In the genomic region with DNA sequence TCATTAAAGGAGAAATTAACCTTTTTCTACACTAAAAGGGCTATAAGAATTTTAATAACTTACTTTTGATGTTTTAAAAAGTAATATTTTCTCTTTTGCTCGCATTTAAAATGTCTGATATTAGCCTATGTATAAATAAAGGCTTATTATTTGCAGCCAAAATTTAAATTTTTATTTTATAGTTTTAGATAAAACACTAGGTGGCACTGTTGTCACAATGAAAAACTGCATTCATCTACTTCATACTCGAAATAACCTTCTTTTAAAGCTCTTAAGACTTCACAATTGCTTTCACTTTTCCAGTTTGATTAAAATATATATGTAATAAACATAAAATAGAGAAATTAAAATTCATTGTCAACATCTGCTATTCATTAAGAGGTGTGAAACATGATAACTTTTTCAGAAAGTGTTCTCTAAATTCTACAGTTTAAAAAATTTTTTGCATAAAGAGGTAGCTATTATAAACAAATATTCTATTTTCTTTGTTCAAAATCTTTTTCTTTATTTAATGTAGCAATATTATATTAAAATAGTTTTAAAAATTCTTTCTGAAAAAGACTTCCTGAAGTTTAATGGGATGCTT, we compare ENCODE assay signal across 9 cellular contexts.
A peak's percentile ranks its signal among the peaks of the same experiment; 100 is the strongest.
DNase-seq lines count a peak whose midpoint lies in the region; ATAC-seq and TF ChIP-seq lines count a peak whose summit lies in the region.
"Had no signal": no experiment of that assay in that cellular context is flagged by ENCODE, and none has a peak within 500 bp of the region (broad histone marks: within the 10 kb centered on the region; RNA-seq: fewer than 3 reads in every experiment).

No MANE protein-coding gene starts in this region.

- H3K14ac ChIP-seq in neuronal stem cell (ENCODE audit: low read length): no peak overlapping the region

- no peak overlapping the region for H2BK120ac ChIP-seq in neuronal stem cell (ENCODE audit: low read depth, low read length)

- H3K4me2 ChIP-seq in neuronal stem cell (ENCODE audit: insufficient read depth, low read length, poor library complexity, severe bottlenecking): no peak overlapping the region

- H3K4me3 ChIP-seq in RWPE2 (ENCODE audit: severe bottlenecking) (no peak overlapping the region), gastroesophageal sphincter (no peak overlapping the region), neuronal stem cell (ENCODE audit: low read length in 2 of 2) (no peak overlapping the region)

- H3K18ac ChIP-seq in neuronal stem cell (ENCODE audit: low read length): no peak overlapping the region

- DNase-seq in ACHN (peak; percentile 11), RWPE2 (ENCODE audit: low spot score) (no peak), neuronal stem cell (ENCODE audit: low spot score) (no peak)
- no peak for DNase-seq in stimulated activated naive CD8-positive, alpha-beta T cell treated with anti-CD3 and anti-CD28 coated beads, Interleukin-15, Interleukin-2, amounts not matched to agents 100 U/mL and 50 U/mL, for 24 hours
- no peak for DNase-seq in activated effector memory CD4-positive, alpha-beta T cell treated with anti-CD3 and anti-CD28 coated beads, Interleukin-2, amount 50 U/mL, for 16 hours
- DNase-seq: naive B cell had no signal

- H3K23ac ChIP-seq in neuronal stem cell (ENCODE audit: low read depth, low read length, poor library complexity): no peak overlapping the region

- no peak overlapping the region for H4K8ac ChIP-seq in neuronal stem cell (ENCODE audit: low read depth, low read length)

- peak; percentile 58 for ATAC-seq in GM18868 (IDR thresholded peaks at IDR 0.05; ENCODE audit: unreplicated experiment)
- no peak for ATAC-seq in RWPE2 (ENCODE audit: low read depth)
- no peak for ATAC-seq in gastroesophageal sphincter
- no peak for ATAC-seq in stimulated activated naive CD8-positive, alpha-beta T cell treated with anti-CD3 and anti-CD28 coated beads, Interleukin-15, Interleukin-2, amounts not matched to agents 100 U/mL and 50 U/mL, for 24 hours
- ATAC-seq in GM19351 (IDR thresholded peaks at IDR 0.05; ENCODE audit: unreplicated experiment): no peak

- no peak overlapping the region for H3K9ac ChIP-seq in neuronal stem cell (ENCODE audit: low read depth, low read length, poor library complexity)

- H2BK15ac ChIP-seq in neuronal stem cell (ENCODE audit: low read length): no peak overlapping the region

- H2BK12ac ChIP-seq in neuronal stem cell (ENCODE audit: low read length): no peak overlapping the region

- no peak for TF ChIP-seq POLR2A in gastroesophageal sphincter (IDR thresholded peaks at IDR 0.05)

- H3K9me3 ChIP-seq in RWPE2 (ENCODE audit: severe bottlenecking) (no peaks in the 10 kb centered on the region), gastroesophageal sphincter (no peaks in the 10 kb centered on the region), neuronal stem cell (replicated peaks in 1 of 2; ENCODE audit: control insufficient read depth in 2 of 2, insufficient read depth in 1 of 2, low read depth in 1 of 2, low read length in 2 of 2) (no peaks in the 10 kb centered on the region)

- in situ Hi-C loops in ACHN (cut with HindIII; ENCODE audit: low pct_ligation_motif_present, low pct_unique_long_range_greater_than_20kb, low sequenced_read_pairs): no loop called here

- H3K4ac ChIP-seq in neuronal stem cell (ENCODE audit: low read length): no peak overlapping the region

- no peak overlapping the region for H4K91ac ChIP-seq in neuronal stem cell (ENCODE audit: low read depth, low read length, poor library complexity)

- H3K4me1 ChIP-seq in RWPE2 (ENCODE audit: insufficient read depth, poor library complexity, severe bottlenecking) (no peaks in the 10 kb centered on the region), gastroesophageal sphincter (peaks cover 0 to 2% (median 0%) of the 10 kb centered on the region in 3 donors), neuronal stem cell (ENCODE audit: control insufficient read depth in 2 of 2, insufficient read depth in 1 of 2, low read depth in 1 of 2, low read length in 2 of 2) (no peaks in the 10 kb centered on the region)

- H3K27ac ChIP-seq in RWPE2 (ENCODE audit: poor library complexity, severe bottlenecking) (no peak overlapping the region), gastroesophageal sphincter (no peak overlapping the region), neuronal stem cell (replicated peaks; ENCODE audit: low read length) (no peak overlapping the region)

- peaks cover 30% of the 10 kb centered on the region for H3K27me3 ChIP-seq in RWPE2 (ENCODE audit: insufficient read depth, poor library complexity, severe bottlenecking)
- H3K27me3 ChIP-seq in gastroesophageal sphincter: no peaks in the 10 kb centered on the region
- H3K27me3 ChIP-seq in neuronal stem cell (ENCODE audit: control insufficient read depth in 3 of 3, insufficient read depth in 3 of 3, low read depth in 1 of 3, low read length in 3 of 3): no peaks in the 10 kb centered on the region

- H2AK5ac ChIP-seq in neuronal stem cell (ENCODE audit: low read depth, low read length): no peak overlapping the region

- no peak for TF ChIP-seq EP300 in gastroesophageal sphincter (IDR thresholded peaks at IDR 0.05)

- no peak overlapping the region for H2BK5ac ChIP-seq in neuronal stem cell (ENCODE audit: low read length)

- H3K36me3 ChIP-seq in RWPE2 (ENCODE audit: low read depth) (no peaks in the 10 kb centered on the region), gastroesophageal sphincter (no peaks in the 10 kb centered on the region), neuronal stem cell (replicated peaks in 1 of 2; ENCODE audit: control insufficient read depth in 2 of 2, insufficient read depth in 2 of 2, low read length in 2 of 2) (no peaks in the 10 kb centered on the region)

- no peak overlapping the region for H2AFZ ChIP-seq in neuronal stem cell (ENCODE audit: low read length)

- WGBS in gastroesophageal sphincter (ENCODE audit: low coverage in 1 of 2), 2 donors: 0 to 3% methylated on average over 2 of the region's 2 CpGs
- no CpG with 5 or more reads among the region's 2 CpGs for WGBS in neuronal stem cell (ENCODE audit: extremely low coverage in 2 of 2, insufficient read length in 2 of 2, insufficient replicate concordance in 1 of 2), 2 donors

- no peaks in the 10 kb centered on the region for H3K79me1 ChIP-seq in neuronal stem cell (ENCODE audit: low read depth, low read length)

- TF ChIP-seq CTCF in RWPE2 (IDR thresholded peaks at IDR 0.05; ENCODE audit: poor library complexity, severe bottlenecking) (peak; percentile 74), gastroesophageal sphincter (IDR thresholded peaks at IDR 0.05) (peak in 3 of 4 experiments; percentile 9 to 56 (median 35))
